ENCODE assay signal across 1 cellular context in the genomic region with DNA sequence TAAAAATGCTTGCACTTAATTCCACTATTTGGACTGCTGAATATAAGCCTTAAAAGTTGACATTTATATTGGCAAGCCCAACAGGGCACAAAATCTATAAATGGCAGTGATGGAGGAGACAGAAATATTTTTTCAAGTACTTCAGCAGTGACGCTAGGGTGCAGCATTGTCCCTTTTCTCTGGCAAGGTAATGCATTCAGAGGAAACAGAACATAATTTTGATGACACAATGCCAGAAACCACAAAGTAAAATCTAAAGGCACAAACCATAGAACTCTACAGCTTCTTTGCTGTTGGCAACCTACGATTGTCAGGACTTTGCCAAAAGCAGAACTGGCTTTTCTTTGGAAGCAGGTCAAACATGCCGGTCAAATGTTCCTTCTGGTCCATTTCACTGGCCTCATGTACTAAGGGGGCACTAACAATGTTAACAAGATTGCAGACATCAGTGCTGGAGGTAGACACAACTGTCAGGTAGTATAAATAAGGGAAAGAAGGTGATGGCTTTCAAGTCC.
A peak's percentile ranks its signal among the peaks of the same experiment; 100 is the strongest.
TF ChIP-seq lines count a peak whose summit lies in the region.

No MANE protein-coding gene starts in this region.

TF ChIP-seq in K562, 482 proteins besides CTCF, POLR2A, EP300 and RAD21 (continued from another document and continues in another):
- TF ChIP-seq, protein P1, sequence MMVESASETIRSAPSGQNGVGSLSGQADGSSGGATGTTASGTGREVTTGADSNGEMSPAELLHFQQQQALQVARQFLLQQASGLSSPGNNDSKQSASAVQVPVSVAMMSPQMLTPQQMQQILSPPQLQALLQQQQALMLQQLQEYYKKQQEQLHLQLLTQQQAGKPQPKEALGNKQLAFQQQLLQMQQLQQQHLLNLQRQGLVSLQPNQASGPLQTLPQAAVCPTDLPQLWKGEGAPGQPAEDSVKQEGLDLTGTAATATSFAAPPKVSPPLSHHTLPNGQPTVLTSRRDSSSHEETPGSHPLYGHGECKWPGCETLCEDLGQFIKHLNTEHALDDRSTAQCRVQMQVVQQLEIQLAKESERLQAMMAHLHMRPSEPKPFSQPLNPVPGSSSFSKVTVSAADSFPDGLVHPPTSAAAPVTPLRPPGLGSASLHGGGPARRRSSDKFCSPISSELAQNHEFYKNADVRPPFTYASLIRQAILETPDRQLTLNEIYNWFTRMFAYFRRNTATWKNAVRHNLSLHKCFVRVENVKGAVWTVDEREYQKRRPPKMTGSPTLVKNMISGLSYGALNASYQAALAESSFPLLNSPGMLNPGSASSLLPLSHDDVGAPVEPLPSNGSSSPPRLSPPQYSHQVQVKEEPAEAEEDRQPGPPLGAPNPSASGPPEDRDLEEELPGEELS (CRISPR knock-in tag; IDR thresholded peaks at IDR 0.05; ENCODE audit: borderline replicate concordance): no peak
- TF ChIP-seq HMG20A (CRISPR knock-in tag; conservative IDR thresholded peaks at IDR 0.05): no peak
- TF ChIP-seq, protein P2, sequence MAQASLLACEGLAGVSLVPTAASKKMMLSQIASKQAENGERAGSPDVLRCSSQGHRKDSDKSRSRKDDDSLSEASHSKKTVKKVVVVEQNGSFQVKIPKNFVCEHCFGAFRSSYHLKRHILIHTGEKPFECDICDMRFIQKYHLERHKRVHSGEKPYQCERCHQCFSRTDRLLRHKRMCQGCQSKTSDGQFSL (CRISPR knock-in tag; IDR thresholded peaks at IDR 0.05): no peak
- TF ChIP-seq, protein P2 (tag; IDR thresholded peaks at IDR 0.05): no peak
- TF ChIP-seq, protein P3, sequence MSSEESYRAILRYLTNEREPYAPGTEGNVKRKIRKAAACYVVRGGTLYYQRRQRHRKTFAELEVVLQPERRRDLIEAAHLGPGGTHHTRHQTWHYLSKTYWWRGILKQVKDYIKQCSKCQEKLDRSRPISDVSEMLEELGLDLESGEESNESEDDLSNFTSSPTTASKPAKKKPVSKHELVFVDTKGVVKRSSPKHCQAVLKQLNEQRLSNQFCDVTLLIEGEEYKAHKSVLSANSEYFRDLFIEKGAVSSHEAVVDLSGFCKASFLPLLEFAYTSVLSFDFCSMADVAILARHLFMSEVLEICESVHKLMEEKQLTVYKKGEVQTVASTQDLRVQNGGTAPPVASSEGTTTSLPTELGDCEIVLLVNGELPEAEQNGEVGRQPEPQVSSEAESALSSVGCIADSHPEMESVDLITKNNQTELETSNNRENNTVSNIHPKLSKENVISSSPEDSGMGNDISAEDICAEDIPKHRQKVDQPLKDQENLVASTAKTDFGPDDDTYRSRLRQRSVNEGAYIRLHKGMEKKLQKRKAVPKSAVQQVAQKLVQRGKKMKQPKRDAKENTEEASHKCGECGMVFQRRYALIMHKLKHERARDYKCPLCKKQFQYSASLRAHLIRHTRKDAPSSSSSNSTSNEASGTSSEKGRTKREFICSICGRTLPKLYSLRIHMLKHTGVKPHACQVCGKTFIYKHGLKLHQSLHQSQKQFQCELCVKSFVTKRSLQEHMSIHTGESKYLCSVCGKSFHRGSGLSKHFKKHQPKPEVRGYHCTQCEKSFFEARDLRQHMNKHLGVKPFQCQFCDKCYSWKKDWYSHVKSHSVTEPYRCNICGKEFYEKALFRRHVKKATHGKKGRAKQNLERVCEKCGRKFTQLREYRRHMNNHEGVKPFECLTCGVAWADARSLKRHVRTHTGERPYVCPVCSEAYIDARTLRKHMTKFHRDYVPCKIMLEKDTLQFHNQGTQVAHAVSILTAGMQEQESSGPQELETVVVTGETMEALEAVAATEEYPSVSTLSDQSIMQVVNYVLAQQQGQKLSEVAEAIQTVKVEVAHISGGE (CRISPR knock-in tag; IDR thresholded peaks at IDR 0.05): no peak
- TF ChIP-seq, protein P4, sequence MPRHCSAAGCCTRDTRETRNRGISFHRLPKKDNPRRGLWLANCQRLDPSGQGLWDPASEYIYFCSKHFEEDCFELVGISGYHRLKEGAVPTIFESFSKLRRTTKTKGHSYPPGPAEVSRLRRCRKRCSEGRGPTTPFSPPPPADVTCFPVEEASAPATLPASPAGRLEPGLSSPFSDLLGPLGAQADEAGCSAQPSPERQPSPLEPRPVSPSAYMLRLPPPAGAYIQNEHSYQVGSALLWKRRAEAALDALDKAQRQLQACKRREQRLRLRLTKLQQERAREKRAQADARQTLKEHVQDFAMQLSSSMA (CRISPR knock-in tag; IDR thresholded peaks at IDR 0.05): no peak
- no peak for TF ChIP-seq ZNF668 (CRISPR knock-in tag; IDR thresholded peaks at IDR 0.05)
- TF ChIP-seq MEF2A (IDR thresholded peaks at IDR 0.05; ENCODE audit: control insufficient read depth, low read depth, low read length): peak; percentile 10; the same call in 1 of the 2 replicates
- TF ChIP-seq, protein P5, sequence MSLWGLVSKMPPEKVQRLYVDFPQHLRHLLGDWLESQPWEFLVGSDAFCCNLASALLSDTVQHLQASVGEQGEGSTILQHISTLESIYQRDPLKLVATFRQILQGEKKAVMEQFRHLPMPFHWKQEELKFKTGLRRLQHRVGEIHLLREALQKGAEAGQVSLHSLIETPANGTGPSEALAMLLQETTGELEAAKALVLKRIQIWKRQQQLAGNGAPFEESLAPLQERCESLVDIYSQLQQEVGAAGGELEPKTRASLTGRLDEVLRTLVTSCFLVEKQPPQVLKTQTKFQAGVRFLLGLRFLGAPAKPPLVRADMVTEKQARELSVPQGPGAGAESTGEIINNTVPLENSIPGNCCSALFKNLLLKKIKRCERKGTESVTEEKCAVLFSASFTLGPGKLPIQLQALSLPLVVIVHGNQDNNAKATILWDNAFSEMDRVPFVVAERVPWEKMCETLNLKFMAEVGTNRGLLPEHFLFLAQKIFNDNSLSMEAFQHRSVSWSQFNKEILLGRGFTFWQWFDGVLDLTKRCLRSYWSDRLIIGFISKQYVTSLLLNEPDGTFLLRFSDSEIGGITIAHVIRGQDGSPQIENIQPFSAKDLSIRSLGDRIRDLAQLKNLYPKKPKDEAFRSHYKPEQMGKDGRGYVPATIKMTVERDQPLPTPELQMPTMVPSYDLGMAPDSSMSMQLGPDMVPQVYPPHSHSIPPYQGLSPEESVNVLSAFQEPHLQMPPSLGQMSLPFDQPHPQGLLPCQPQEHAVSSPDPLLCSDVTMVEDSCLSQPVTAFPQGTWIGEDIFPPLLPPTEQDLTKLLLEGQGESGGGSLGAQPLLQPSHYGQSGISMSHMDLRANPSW (CRISPR knock-in tag; IDR thresholded peaks at IDR 0.05): no peak
- TF ChIP-seq ZC3H11A (IDR thresholded peaks at IDR 0.05; ENCODE audit: low read depth, low read length): no peak
- no peak for TF ChIP-seq TFAM (CRISPR knock-in tag; conservative IDR thresholded peaks at IDR 0.05)
- no peak for TF ChIP-seq ATF1 (CRISPR knock-in tag; IDR thresholded peaks at IDR 0.05)
- 0 out of 2 replicates have a peak, but pooled peaks have one; percentile 27 for TF ChIP-seq ATF1 (tag; IDR thresholded peaks at IDR 0.05)
- TF ChIP-seq ETV1 (tag; conservative IDR thresholded peaks at IDR 0.05; ENCODE audit: low read depth): no peak
- TF ChIP-seq CEBPG (CRISPR knock-in tag; IDR thresholded peaks at IDR 0.05): no peak
- peak in 1 of 2 experiments; percentile 14; a peak in 1 of 4 replicates for TF ChIP-seq CEBPG (tag; conservative IDR thresholded peaks at IDR 0.05 in 1 of 2, IDR thresholded peaks at IDR 0.05 in 1 of 2)
- TF ChIP-seq, protein P6, sequence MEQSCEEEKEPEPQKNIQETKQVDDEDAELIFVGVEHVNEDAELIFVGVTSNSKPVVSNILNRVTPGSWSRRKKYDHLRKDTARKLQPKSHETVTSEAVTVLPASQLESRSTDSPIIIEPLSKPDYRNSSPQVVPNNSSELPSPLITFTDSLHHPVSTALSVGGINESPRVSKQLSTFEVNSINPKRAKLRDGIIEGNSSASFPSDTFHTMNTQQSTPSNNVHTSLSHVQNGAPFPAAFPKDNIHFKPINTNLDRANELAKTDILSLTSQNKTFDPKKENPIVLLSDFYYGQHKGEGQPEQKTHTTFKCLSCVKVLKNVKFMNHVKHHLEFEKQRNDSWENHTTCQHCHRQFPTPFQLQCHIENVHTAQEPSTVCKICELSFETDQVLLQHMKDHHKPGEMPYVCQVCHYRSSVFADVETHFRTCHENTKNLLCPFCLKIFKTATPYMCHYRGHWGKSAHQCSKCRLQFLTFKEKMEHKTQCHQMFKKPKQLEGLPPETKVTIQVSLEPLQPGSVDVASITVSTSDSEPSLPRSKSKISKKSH (CRISPR knock-in tag; IDR thresholded peaks at IDR 0.05): no peak
- TF ChIP-seq KAT8 (IDR thresholded peaks at IDR 0.05; ENCODE audit: low read depth): no peak
- no peak for TF ChIP-seq DIDO1 (tag; IDR thresholded peaks at IDR 0.05; ENCODE audit: low read depth)
- TF ChIP-seq ZNF232 (CRISPR knock-in tag; IDR thresholded peaks at IDR 0.05): no peak
- peak; percentile 49; the same call in 1 of the 2 replicates for TF ChIP-seq ESRRA (IDR thresholded peaks at IDR 0.05; ENCODE audit: borderline replicate concordance, low read depth)
- TF ChIP-seq, protein P7, sequence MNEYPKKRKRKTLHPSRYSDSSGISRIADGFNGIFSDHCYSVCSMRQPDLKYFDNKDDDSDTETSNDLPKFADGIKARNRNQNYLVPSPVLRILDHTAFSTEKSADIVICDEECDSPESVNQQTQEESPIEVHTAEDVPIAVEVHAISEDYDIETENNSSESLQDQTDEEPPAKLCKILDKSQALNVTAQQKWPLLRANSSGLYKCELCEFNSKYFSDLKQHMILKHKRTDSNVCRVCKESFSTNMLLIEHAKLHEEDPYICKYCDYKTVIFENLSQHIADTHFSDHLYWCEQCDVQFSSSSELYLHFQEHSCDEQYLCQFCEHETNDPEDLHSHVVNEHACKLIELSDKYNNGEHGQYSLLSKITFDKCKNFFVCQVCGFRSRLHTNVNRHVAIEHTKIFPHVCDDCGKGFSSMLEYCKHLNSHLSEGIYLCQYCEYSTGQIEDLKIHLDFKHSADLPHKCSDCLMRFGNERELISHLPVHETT (CRISPR knock-in tag; conservative IDR thresholded peaks at IDR 0.05 in 1 of 2, IDR thresholded peaks at IDR 0.05 in 1 of 2): no peak
- TF ChIP-seq, protein P8, sequence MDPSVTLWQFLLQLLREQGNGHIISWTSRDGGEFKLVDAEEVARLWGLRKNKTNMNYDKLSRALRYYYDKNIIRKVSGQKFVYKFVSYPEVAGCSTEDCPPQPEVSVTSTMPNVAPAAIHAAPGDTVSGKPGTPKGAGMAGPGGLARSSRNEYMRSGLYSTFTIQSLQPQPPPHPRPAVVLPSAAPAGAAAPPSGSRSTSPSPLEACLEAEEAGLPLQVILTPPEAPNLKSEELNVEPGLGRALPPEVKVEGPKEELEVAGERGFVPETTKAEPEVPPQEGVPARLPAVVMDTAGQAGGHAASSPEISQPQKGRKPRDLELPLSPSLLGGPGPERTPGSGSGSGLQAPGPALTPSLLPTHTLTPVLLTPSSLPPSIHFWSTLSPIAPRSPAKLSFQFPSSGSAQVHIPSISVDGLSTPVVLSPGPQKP (CRISPR knock-in tag; IDR thresholded peaks at IDR 0.05): no peak
- TF ChIP-seq HNRNPK (IDR thresholded peaks at IDR 0.05; ENCODE audit: low read depth, low read length, poor library complexity, severe bottlenecking): no peak
- TF ChIP-seq RBM15 (IDR thresholded peaks at IDR 0.05; ENCODE audit: insufficient read depth, low read length): no peak
- TF ChIP-seq EHMT2 (IDR thresholded peaks at IDR 0.05): no peak
- no peak for TF ChIP-seq NR2C2 (CRISPR knock-in tag; IDR thresholded peaks at IDR 0.05)
- TF ChIP-seq NR2C2 (tag; IDR thresholded peaks at IDR 0.05): no peak
- TF ChIP-seq CTBP1 (IDR thresholded peaks at IDR 0.05; ENCODE audit: borderline replicate concordance): peak; percentile 24; the same call in 1 of the 2 replicates
- TF ChIP-seq TCF3 (CRISPR knock-in tag; IDR thresholded peaks at IDR 0.05): no peak
- no peak for TF ChIP-seq NFATC3 (IDR thresholded peaks at IDR 0.05)
- no peak for TF ChIP-seq PHF8 (IDR thresholded peaks at IDR 0.05; ENCODE audit: borderline replicate concordance, low read length)
- no peak for TF ChIP-seq SMARCE1 (IDR thresholded peaks at IDR 0.05)
- TF ChIP-seq, protein P9, sequence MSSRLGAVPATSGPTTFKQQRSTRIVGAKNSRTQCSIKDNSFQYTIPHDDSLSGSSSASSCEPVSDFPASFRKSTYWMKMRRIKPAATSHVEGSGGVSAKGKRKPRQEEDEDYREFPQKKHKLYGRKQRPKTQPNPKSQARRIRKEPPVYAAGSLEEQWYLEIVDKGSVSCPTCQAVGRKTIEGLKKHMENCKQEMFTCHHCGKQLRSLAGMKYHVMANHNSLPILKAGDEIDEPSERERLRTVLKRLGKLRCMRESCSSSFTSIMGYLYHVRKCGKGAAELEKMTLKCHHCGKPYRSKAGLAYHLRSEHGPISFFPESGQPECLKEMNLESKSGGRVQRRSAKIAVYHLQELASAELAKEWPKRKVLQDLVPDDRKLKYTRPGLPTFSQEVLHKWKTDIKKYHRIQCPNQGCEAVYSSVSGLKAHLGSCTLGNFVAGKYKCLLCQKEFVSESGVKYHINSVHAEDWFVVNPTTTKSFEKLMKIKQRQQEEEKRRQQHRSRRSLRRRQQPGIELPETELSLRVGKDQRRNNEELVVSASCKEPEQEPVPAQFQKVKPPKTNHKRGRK (tag; IDR thresholded peaks at IDR 0.05): no peak
- TF ChIP-seq, protein P10, sequence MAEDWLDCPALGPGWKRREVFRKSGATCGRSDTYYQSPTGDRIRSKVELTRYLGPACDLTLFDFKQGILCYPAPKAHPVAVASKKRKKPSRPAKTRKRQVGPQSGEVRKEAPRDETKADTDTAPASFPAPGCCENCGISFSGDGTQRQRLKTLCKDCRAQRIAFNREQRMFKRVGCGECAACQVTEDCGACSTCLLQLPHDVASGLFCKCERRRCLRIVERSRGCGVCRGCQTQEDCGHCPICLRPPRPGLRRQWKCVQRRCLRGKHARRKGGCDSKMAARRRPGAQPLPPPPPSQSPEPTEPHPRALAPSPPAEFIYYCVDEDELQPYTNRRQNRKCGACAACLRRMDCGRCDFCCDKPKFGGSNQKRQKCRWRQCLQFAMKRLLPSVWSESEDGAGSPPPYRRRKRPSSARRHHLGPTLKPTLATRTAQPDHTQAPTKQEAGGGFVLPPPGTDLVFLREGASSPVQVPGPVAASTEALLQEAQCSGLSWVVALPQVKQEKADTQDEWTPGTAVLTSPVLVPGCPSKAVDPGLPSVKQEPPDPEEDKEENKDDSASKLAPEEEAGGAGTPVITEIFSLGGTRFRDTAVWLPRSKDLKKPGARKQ (CRISPR knock-in tag; IDR thresholded peaks at IDR 0.05): no peak
- TF ChIP-seq, protein P11, sequence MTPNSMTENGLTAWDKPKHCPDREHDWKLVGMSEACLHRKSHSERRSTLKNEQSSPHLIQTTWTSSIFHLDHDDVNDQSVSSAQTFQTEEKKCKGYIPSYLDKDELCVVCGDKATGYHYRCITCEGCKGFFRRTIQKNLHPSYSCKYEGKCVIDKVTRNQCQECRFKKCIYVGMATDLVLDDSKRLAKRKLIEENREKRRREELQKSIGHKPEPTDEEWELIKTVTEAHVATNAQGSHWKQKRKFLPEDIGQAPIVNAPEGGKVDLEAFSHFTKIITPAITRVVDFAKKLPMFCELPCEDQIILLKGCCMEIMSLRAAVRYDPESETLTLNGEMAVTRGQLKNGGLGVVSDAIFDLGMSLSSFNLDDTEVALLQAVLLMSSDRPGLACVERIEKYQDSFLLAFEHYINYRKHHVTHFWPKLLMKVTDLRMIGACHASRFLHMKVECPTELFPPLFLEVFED (CRISPR knock-in tag; conservative IDR thresholded peaks at IDR 0.05): no peak
- TF ChIP-seq MAZ (CRISPR knock-in tag; conservative IDR thresholded peaks at IDR 0.05 in 1 of 2, IDR thresholded peaks at IDR 0.05 in 1 of 2): no peak
- no peak for TF ChIP-seq KLF1 (tag; IDR thresholded peaks at IDR 0.05)
- TF ChIP-seq GABPB1 (CRISPR knock-in tag; IDR thresholded peaks at IDR 0.05): no peak
- 0 out of 2 replicates have a peak, but pooled peaks have one; percentile 39 for TF ChIP-seq TEAD4 (IDR thresholded peaks at IDR 0.05; ENCODE audit: low read length)
- no peak for TF ChIP-seq TEAD4 (CRISPR knock-in tag; IDR thresholded peaks at IDR 0.05; ENCODE audit: borderline replicate concordance)
- TF ChIP-seq MEF2D (tag; conservative IDR thresholded peaks at IDR 0.05; ENCODE audit: low read depth): no peak
